In genomic region chr1:221667504-221667903, GRCh38 we compare ENCODE assay signal across 1 cellular context.
A peak's percentile ranks its signal among the peaks of the same experiment; 100 is the strongest.
TF ChIP-seq lines count a peak whose summit lies in the region.

No MANE protein-coding gene starts in this region.

TF ChIP-seq in K562, 482 proteins besides CTCF, POLR2A, EP300 and RAD21 (continued from another document and continues in another):
- TF ChIP-seq ZNF395 (CRISPR knock-in tag; IDR thresholded peaks at IDR 0.05): peak; percentile 53; the same call in 1 of the 2 replicates
- peak; percentile 73; the same call in 1 of the 2 replicates for TF ChIP-seq TOE1 (IDR thresholded peaks at IDR 0.05; ENCODE audit: borderline replicate concordance)
- no peak for TF ChIP-seq TOE1 (CRISPR knock-in tag; IDR thresholded peaks at IDR 0.05; ENCODE audit: borderline replicate concordance, low read depth)
- TF ChIP-seq CBX1 (IDR thresholded peaks at IDR 0.05; ENCODE audit: low read depth): no peak
- TF ChIP-seq CXXC5 (CRISPR knock-in tag; IDR thresholded peaks at IDR 0.05): peak; percentile 51; the same call in 1 of the 2 replicates
- peak; percentile 71; the same call in 1 of the 2 replicates for TF ChIP-seq ZNF584 (CRISPR knock-in tag; IDR thresholded peaks at IDR 0.05; ENCODE audit: low read depth)
- TF ChIP-seq XRCC4 (IDR thresholded peaks at IDR 0.05; ENCODE audit: extremely low read depth, insufficient read depth, insufficient read length): no peak
- no peak for TF ChIP-seq ASH1L (IDR thresholded peaks at IDR 0.05; ENCODE audit: borderline replicate concordance, low read depth, partially characterized antibody)
- no peak for TF ChIP-seq ZNF311 (CRISPR knock-in tag; IDR thresholded peaks at IDR 0.05)
- peak; percentile 78 for TF ChIP-seq SMARCE1 (IDR thresholded peaks at IDR 0.05)
- no peak for TF ChIP-seq NFIC (IDR thresholded peaks at IDR 0.05)
- TF ChIP-seq L3MBTL2 (IDR thresholded peaks at IDR 0.05): peak; percentile 38; the same call in 1 of the 2 replicates
- TF ChIP-seq ATF7 (IDR thresholded peaks at IDR 0.05): peak; percentile 59; the same call in 1 of the 2 replicates
- TF ChIP-seq HOXB6 (CRISPR knock-in tag; IDR thresholded peaks at IDR 0.05; ENCODE audit: borderline replicate concordance): no peak
- TF ChIP-seq, protein P1, sequence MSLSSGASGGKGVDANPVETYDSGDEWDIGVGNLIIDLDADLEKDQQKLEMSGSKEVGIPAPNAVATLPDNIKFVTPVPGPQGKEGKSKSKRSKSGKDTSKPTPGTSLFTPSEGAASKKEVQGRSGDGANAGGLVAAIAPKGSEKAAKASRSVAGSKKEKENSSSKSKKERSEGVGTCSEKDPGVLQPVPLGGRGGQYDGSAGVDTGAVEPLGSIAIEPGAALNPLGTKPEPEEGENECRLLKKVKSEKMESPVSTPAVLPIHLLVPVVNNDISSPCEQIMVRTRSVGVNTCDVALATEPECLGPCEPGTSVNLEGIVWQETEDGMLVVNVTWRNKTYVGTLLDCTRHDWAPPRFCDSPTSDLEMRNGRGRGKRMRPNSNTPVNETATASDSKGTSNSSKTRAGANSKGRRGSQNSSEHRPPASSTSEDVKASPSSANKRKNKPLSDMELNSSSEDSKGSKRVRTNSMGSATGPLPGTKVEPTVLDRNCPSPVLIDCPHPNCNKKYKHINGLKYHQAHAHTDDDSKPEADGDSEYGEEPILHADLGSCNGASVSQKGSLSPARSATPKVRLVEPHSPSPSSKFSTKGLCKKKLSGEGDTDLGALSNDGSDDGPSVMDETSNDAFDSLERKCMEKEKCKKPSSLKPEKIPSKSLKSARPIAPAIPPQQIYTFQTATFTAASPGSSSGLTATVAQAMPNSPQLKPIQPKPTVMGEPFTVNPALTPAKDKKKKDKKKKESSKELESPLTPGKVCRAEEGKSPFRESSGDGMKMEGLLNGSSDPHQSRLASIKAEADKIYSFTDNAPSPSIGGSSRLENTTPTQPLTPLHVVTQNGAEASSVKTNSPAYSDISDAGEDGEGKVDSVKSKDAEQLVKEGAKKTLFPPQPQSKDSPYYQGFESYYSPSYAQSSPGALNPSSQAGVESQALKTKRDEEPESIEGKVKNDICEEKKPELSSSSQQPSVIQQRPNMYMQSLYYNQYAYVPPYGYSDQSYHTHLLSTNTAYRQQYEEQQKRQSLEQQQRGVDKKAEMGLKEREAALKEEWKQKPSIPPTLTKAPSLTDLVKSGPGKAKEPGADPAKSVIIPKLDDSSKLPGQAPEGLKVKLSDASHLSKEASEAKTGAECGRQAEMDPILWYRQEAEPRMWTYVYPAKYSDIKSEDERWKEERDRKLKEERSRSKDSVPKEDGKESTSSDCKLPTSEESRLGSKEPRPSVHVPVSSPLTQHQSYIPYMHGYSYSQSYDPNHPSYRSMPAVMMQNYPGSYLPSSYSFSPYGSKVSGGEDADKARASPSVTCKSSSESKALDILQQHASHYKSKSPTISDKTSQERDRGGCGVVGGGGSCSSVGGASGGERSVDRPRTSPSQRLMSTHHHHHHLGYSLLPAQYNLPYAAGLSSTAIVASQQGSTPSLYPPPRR (CRISPR knock-in tag; IDR thresholded peaks at IDR 0.05; ENCODE audit: borderline replicate concordance): no peak
- peak; percentile 34; the same call in 1 of the 2 replicates for TF ChIP-seq ETV1 (tag; conservative IDR thresholded peaks at IDR 0.05; ENCODE audit: low read depth)
- TF ChIP-seq, protein P2, sequence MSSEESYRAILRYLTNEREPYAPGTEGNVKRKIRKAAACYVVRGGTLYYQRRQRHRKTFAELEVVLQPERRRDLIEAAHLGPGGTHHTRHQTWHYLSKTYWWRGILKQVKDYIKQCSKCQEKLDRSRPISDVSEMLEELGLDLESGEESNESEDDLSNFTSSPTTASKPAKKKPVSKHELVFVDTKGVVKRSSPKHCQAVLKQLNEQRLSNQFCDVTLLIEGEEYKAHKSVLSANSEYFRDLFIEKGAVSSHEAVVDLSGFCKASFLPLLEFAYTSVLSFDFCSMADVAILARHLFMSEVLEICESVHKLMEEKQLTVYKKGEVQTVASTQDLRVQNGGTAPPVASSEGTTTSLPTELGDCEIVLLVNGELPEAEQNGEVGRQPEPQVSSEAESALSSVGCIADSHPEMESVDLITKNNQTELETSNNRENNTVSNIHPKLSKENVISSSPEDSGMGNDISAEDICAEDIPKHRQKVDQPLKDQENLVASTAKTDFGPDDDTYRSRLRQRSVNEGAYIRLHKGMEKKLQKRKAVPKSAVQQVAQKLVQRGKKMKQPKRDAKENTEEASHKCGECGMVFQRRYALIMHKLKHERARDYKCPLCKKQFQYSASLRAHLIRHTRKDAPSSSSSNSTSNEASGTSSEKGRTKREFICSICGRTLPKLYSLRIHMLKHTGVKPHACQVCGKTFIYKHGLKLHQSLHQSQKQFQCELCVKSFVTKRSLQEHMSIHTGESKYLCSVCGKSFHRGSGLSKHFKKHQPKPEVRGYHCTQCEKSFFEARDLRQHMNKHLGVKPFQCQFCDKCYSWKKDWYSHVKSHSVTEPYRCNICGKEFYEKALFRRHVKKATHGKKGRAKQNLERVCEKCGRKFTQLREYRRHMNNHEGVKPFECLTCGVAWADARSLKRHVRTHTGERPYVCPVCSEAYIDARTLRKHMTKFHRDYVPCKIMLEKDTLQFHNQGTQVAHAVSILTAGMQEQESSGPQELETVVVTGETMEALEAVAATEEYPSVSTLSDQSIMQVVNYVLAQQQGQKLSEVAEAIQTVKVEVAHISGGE (CRISPR knock-in tag; IDR thresholded peaks at IDR 0.05): peak in 1 of 3 experiments; percentile 47; a peak in 1 of 6 replicates
- no peak for TF ChIP-seq PTBP1 (IDR thresholded peaks at IDR 0.05; ENCODE audit: low read depth, low read length)
- TF ChIP-seq E2F1 (CRISPR knock-in tag; IDR thresholded peaks at IDR 0.05): no peak
- TF ChIP-seq, protein P3, sequence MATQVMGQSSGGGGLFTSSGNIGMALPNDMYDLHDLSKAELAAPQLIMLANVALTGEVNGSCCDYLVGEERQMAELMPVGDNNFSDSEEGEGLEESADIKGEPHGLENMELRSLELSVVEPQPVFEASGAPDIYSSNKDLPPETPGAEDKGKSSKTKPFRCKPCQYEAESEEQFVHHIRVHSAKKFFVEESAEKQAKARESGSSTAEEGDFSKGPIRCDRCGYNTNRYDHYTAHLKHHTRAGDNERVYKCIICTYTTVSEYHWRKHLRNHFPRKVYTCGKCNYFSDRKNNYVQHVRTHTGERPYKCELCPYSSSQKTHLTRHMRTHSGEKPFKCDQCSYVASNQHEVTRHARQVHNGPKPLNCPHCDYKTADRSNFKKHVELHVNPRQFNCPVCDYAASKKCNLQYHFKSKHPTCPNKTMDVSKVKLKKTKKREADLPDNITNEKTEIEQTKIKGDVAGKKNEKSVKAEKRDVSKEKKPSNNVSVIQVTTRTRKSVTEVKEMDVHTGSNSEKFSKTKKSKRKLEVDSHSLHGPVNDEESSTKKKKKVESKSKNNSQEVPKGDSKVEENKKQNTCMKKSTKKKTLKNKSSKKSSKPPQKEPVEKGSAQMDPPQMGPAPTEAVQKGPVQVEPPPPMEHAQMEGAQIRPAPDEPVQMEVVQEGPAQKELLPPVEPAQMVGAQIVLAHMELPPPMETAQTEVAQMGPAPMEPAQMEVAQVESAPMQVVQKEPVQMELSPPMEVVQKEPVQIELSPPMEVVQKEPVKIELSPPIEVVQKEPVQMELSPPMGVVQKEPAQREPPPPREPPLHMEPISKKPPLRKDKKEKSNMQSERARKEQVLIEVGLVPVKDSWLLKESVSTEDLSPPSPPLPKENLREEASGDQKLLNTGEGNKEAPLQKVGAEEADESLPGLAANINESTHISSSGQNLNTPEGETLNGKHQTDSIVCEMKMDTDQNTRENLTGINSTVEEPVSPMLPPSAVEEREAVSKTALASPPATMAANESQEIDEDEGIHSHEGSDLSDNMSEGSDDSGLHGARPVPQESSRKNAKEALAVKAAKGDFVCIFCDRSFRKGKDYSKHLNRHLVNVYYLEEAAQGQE (CRISPR knock-in tag; IDR thresholded peaks at IDR 0.05; ENCODE audit: low read depth): peak; percentile 62; the same call in 1 of the 2 replicates
- no peak for TF ChIP-seq NONO (IDR thresholded peaks at IDR 0.05; ENCODE audit: low read depth in 2 of 2, low read length in 1 of 2)
- no peak for TF ChIP-seq ZNF445 (CRISPR knock-in tag; IDR thresholded peaks at IDR 0.05; ENCODE audit: low read depth)
- TF ChIP-seq CHAMP1 (IDR thresholded peaks at IDR 0.05): peak; percentile 16; the same call in 1 of the 2 replicates
- TF ChIP-seq FOXJ2 (tag; IDR thresholded peaks at IDR 0.05): peak; percentile 81; the same call in 1 of the 2 replicates
- peak; percentile 67 for TF ChIP-seq SMAD4 (CRISPR knock-in tag; conservative IDR thresholded peaks at IDR 0.05)
- TF ChIP-seq ZNF280A (IDR thresholded peaks at IDR 0.05; ENCODE audit: low read depth, partially characterized antibody): no peak
- TF ChIP-seq TAF9B (IDR thresholded peaks at IDR 0.05; ENCODE audit: partially characterized antibody): no peak
- TF ChIP-seq E2F6 (IDR thresholded peaks at IDR 0.05; ENCODE audit: borderline replicate concordance in 1 of 2, extremely low read depth in 1 of 2, insufficient read depth in 1 of 2, insufficient read length in 1 of 2, low read depth in 1 of 2, low read length in 1 of 2, poor library complexity in 1 of 2, severe bottlenecking in 1 of 2): no peak
- TF ChIP-seq, protein P4, sequence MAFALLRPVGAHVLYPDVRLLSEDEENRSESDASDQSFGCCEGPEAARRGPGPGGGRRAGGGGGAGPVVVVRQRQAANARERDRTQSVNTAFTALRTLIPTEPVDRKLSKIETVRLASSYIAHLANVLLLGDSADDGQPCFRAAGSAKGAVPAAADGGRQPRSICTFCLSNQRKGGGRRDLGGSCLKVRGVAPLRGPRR (CRISPR knock-in tag; IDR thresholded peaks at IDR 0.05): peak; percentile 75; the same call in 1 of the 2 replicates
- no peak for TF ChIP-seq ZKSCAN8 (CRISPR knock-in tag; IDR thresholded peaks at IDR 0.05)
- TF ChIP-seq HDAC6 (IDR thresholded peaks at IDR 0.05; ENCODE audit: low read depth, low read length): no peak
